Comparison of ENCODE assay signal across 1 cellular context in genomic region chr17:2420131-2420530, GRCh38.
TF ChIP-seq lines count a peak whose summit lies in the region.

No MANE protein-coding gene starts in this region.

TF ChIP-seq in IMR-90, 13 proteins besides CTCF, POLR2A, EP300 and RAD21 (continued from another document):
- TF ChIP-seq MAZ (IDR thresholded peaks at IDR 0.05; ENCODE audit: borderline replicate concordance, low read depth, low read length) = no peak
- TF ChIP-seq RFX5 (IDR thresholded peaks at IDR 0.05; ENCODE audit: low read depth, low read length) = no peak
- TF ChIP-seq, protein P1, sequence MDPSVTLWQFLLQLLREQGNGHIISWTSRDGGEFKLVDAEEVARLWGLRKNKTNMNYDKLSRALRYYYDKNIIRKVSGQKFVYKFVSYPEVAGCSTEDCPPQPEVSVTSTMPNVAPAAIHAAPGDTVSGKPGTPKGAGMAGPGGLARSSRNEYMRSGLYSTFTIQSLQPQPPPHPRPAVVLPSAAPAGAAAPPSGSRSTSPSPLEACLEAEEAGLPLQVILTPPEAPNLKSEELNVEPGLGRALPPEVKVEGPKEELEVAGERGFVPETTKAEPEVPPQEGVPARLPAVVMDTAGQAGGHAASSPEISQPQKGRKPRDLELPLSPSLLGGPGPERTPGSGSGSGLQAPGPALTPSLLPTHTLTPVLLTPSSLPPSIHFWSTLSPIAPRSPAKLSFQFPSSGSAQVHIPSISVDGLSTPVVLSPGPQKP (IDR thresholded peaks at IDR 0.05; ENCODE audit: borderline replicate concordance, low read depth, low read length) = no peak
- no peak for TF ChIP-seq MXI1 (IDR thresholded peaks at IDR 0.05; ENCODE audit: borderline replicate concordance, low read depth, low read length)
- TF ChIP-seq SMC3 (IDR thresholded peaks at IDR 0.05; ENCODE audit: low read depth, low read length) = no peak
- TF ChIP-seq MAFK (IDR thresholded peaks at IDR 0.05; ENCODE audit: low read depth, low read length) = no peak
